20 cellular contexts compared by ENCODE assay signal in genomic region chr18:71252351-71252862, GRCh38.
"Had no signal": no experiment of that assay in that cellular context is flagged by ENCODE, and none has a peak within 500 bp of the region (broad histone marks: within the 10 kb centered on the region; RNA-seq: fewer than 3 reads in every experiment).

No MANE protein-coding gene starts in this region.

- H3K27ac ChIP-seq: breast epithelium, dorsolateral prefrontal cortex, esophagus squamous epithelium, gastroesophageal sphincter, lower lobe of right lung, testis, vagina had no signal

- H3K4me1 ChIP-seq: breast epithelium, esophagus squamous epithelium, gastroesophageal sphincter, lower lobe of right lung, testis, vagina had no signal

- ATAC-seq: activated T-cell treated with anti-CD3 and anti-CD28 coated beads, Interleukin-2, amount 50 U/mL, for 4 hours; effector memory CD8-positive, alpha-beta T cell; gastroesophageal sphincter; lower lobe of right lung; stimulated activated naive B cell treated with anti-CD40 and anti-IgM and Interleukin-4, amounts not matched to agents 10 μg/mL and 1 μg/mL and 100 μg/mL, for 72 hours had no signal

- H3K27me3 ChIP-seq: breast epithelium, dorsolateral prefrontal cortex, esophagus squamous epithelium, gastroesophageal sphincter, testis, vagina had no signal

- DNase-seq: activated CD4-positive, alpha-beta T cell treated with anti-CD3 and anti-CD28 coated beads for 1 hour; activated CD4-positive, alpha-beta T cell treated with anti-CD3 and anti-CD28 coated beads, Interleukin-2, amount 50 U/mL, for 1 hour; activated CD8-positive, alpha-beta memory T cell treated with anti-CD3 and anti-CD28 coated beads for 24 hours; activated CD8-positive, alpha-beta memory T cell treated with anti-CD3 and anti-CD28 coated beads, Interleukin-2, amount 50 U/mL, for 4 hours; activated naive CD4-positive, alpha-beta T cell treated with Interleukin-2 at 50 U/mL for 16 hours; activated naive CD8-positive, alpha-beta T cell treated with anti-CD3 and anti-CD28 coated beads for 36 hours; activated T-cell treated with anti-CD3 and anti-CD28 coated beads, Interleukin-2, amount 50 U/mL, for 4 hours; dorsolateral prefrontal cortex; effector memory CD8-positive, alpha-beta T cell; esophagus squamous epithelium; lower lobe of right lung; naive B cell; stimulated activated CD4-positive, alpha-beta T cell treated with anti-CD3 and anti-CD28 coated beads, Interleukin-2, amount 100 ng/mL, for 48 hours; stimulated activated CD8-positive, alpha-beta memory T cell treated with anti-CD3 and anti-CD28 coated beads, Interleukin-4, amount 100 ng/mL, for 48 hours; stimulated activated naive B cell treated with anti-CD40 and anti-IgM and Interleukin-4, amounts not matched to agents 10 μg/mL and 1 μg/mL and 100 μg/mL, for 72 hours; T-helper 1 cell; testis had no signal

- H3K36me3 ChIP-seq: breast epithelium, esophagus squamous epithelium, gastroesophageal sphincter, lower lobe of right lung, vagina had no signal

- H3K4me3 ChIP-seq: breast epithelium, dorsolateral prefrontal cortex, esophagus squamous epithelium, gastroesophageal sphincter, lower lobe of right lung, testis, vagina had no signal

- H3K9me3 ChIP-seq: breast epithelium, gastroesophageal sphincter, lower lobe of right lung, testis, vagina had no signal
